In the genomic region with DNA sequence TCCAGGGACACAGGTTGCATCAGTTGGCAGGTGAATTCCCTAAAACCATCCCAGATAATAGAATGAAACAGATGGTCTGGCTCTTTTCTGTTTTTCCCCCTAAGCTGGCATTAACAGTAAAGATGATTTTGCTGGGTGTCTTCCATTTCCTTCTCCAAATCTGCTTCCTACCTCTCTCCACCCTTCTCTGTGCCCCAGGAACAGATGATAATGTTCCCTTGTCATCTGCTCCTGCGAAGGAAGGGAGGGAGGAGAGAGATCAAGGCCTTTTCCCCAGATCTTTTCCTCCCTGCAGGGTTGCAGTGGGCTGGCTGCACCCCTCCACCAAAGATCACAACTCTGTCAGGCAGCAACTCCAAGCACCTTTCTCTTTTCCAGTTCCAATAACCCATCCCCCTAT, we compare ENCODE assay signal across 1 cellular context.
TF ChIP-seq lines count a peak whose summit lies in the region.

No MANE protein-coding gene starts in this region.

TF ChIP-seq in GM23338, 12 proteins besides CTCF, POLR2A, EP300 and RAD21 (continued from another document):
- TF ChIP-seq, protein P1, sequence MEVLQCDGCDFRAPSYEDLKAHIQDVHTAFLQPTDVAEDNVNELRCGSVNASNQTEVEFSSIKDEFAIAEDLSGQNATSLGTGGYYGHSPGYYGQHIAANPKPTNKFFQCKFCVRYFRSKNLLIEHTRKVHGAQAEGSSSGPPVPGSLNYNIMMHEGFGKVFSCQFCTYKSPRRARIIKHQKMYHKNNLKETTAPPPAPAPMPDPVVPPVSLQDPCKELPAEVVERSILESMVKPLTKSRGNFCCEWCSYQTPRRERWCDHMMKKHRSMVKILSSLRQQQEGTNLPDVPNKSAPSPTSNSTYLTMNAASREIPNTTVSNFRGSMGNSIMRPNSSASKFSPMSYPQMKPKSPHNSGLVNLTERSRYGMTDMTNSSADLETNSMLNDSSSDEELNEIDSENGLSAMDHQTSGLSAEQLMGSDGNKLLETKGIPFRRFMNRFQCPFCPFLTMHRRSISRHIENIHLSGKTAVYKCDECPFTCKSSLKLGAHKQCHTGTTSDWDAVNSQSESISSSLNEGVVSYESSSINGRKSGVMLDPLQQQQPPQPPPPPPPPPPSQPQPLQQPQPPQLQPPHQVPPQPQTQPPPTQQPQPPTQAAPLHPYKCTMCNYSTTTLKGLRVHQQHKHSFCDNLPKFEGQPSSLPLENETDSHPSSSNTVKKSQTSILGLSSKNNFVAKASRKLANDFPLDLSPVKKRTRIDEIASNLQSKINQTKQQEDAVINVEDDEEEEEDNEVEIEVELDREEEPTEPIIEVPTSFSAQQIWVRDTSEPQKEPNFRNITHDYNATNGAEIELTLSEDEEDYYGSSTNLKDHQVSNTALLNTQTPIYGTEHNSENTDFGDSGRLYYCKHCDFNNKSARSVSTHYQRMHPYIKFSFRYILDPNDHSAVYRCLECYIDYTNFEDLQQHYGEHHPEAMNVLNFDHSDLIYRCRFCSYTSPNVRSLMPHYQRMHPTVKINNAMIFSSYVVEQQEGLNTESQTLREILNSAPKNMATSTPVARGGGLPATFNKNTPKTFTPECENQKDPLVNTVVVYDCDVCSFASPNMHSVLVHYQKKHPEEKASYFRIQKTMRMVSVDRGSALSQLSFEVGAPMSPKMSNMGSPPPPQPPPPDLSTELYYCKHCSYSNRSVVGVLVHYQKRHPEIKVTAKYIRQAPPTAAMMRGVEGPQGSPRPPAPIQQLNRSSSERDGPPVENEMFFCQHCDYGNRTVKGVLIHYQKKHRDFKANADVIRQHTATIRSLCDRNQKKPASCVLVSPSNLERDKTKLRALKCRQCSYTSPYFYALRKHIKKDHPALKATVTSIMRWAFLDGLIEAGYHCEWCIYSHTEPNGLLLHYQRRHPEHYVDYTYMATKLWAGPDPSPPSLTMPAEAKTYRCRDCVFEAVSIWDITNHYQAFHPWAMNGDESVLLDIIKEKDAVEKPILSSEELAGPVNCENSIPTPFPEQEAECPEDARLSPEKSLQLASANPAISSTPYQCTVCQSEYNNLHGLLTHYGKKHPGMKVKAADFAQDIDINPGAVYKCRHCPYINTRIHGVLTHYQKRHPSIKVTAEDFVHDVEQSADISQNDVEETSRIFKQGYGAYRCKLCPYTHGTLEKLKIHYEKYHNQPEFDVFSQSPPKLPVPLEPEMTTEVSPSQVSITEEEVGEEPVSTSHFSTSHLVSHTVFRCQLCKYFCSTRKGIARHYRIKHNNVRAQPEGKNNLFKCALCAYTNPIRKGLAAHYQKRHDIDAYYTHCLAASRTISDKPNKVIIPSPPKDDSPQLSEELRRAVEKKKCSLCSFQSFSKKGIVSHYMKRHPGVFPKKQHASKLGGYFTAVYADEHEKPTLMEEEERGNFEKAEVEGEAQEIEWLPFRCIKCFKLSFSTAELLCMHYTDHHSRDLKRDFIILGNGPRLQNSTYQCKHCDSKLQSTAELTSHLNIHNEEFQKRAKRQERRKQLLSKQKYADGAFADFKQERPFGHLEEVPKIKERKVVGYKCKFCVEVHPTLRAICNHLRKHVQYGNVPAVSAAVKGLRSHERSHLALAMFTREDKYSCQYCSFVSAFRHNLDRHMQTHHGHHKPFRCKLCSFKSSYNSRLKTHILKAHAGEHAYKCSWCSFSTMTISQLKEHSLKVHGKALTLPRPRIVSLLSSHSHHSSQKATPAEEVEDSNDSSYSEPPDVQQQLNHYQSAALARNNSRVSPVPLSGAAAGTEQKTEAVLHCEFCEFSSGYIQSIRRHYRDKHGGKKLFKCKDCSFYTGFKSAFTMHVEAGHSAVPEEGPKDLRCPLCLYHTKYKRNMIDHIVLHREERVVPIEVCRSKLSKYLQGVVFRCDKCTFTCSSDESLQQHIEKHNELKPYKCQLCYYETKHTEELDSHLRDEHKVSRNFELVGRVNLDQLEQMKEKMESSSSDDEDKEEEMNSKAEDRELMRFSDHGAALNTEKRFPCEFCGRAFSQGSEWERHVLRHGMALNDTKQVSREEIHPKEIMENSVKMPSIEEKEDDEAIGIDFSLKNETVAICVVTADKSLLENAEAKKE (CRISPR knock-in tag; IDR thresholded peaks at IDR 0.05) = no peak
- TF ChIP-seq EZH2 (IDR thresholded peaks at IDR 0.05; ENCODE audit: low read depth, unreplicated experiment) (no peak), JUNB (IDR thresholded peaks at IDR 0.05; ENCODE audit: unreplicated experiment) (no peak), POLR2AphosphoS5 (IDR thresholded peaks at IDR 0.05; ENCODE audit: low read depth) (no peak), CREB1 (CRISPR knock-in tag; IDR thresholded peaks at IDR 0.05; ENCODE audit: low read depth) (no peak), ZNF331 (CRISPR knock-in tag; IDR thresholded peaks at IDR 0.05; ENCODE audit: low read depth) (no peak), ETS1 (IDR thresholded peaks at IDR 0.05) (no peak), EZH2phosphoT487 (IDR thresholded peaks at IDR 0.05; ENCODE audit: unreplicated experiment) (no peak)
